In genomic region chr5:66959668-66960067, GRCh38 we compare ENCODE assay signal across 8 cellular contexts.
DNase-seq lines count a peak whose midpoint lies in the region; ATAC-seq and TF ChIP-seq lines count a peak whose summit lies in the region.

No MANE protein-coding gene starts in this region.

- no peak overlapping the region for H3K9ac ChIP-seq in endodermal cell (ENCODE audit: extremely low read depth, low read length, poor library complexity, severe bottlenecking)

- no peak for ATAC-seq in stimulated activated memory B cell treated with anti-CD40 and anti-IgM and Interleukin-4, amounts not matched to agents 10 μg/mL and 1 μg/mL and 100 μg/mL, for 72 hours

- POLR2A ChIA-PET in AG04449 (lab: Yijun Ruan, JAX) = interaction anchor here (1.1 kb wide), 1 partner anchor 45 kb away, joined by 3 read pairs; no protein-coding TSS in a partner anchor

- peak overlapping the region; percentile 64 for H3K27ac ChIP-seq in endodermal cell (ENCODE audit: low read depth, low read length)
- no peak overlapping the region for H3K27ac ChIP-seq in muscle layer of duodenum (ENCODE audit: low read length)

- DNase-seq in AG04449 (ENCODE audit: low read depth, low spot score) = no peak
- peak; percentile 59 for DNase-seq in NCI-H2029 treated with DMSO at 0.1 percent for 48 hours (lab: John Stamatoyannopoulos, UW)
- no peak for DNase-seq in endodermal cell
- DNase-seq in NCI-H2081 treated with DMSO at 0.1 percent for 48 hours (lab: John Stamatoyannopoulos, UW) = no peak
- no peak for DNase-seq in NCI-H524 (lab: John Stamatoyannopoulos, UW)
- no peak for DNase-seq in inferior parietal cortex (ENCODE audit: extremely low spot score)

- H3K27me3 ChIP-seq in endodermal cell (ENCODE audit: control insufficient read depth, insufficient read depth, low read length, poor library complexity, severe bottlenecking) (no peaks in the 10 kb centered on the region), muscle layer of duodenum (ENCODE audit: low read depth, low read length) (no peaks in the 10 kb centered on the region)

- H3K9me3 Mint-ChIP-seq in endodermal cell = no peaks in the 10 kb centered on the region
- H3K9me3 Mint-ChIP-seq in stimulated activated memory B cell treated with anti-CD40 and anti-IgM and Interleukin-4, amounts not matched to agents 10 μg/mL and 1 μg/mL and 100 μg/mL, for 72 hours = no peaks in the 10 kb centered on the region

- H3K27me3 Mint-ChIP-seq in endodermal cell (ENCODE audit: insufficient read depth) = peaks cover 7% of the 10 kb centered on the region
- H3K27me3 Mint-ChIP-seq in stimulated activated memory B cell treated with anti-CD40 and anti-IgM and Interleukin-4, amounts not matched to agents 10 μg/mL and 1 μg/mL and 100 μg/mL, for 72 hours = no peaks in the 10 kb centered on the region

- no peak overlapping the region for H3K27ac Mint-ChIP-seq in endodermal cell
- no peak overlapping the region for H3K27ac Mint-ChIP-seq in stimulated activated memory B cell treated with anti-CD40 and anti-IgM and Interleukin-4, amounts not matched to agents 10 μg/mL and 1 μg/mL and 100 μg/mL, for 72 hours

- H3K4me1 ChIP-seq in endodermal cell (ENCODE audit: control insufficient read depth, insufficient read depth, low read length) (peaks cover 10% of the 10 kb centered on the region), muscle layer of duodenum (ENCODE audit: control insufficient read depth in 1 of 2, insufficient read depth in 2 of 2, low read length in 2 of 2) (peaks cover 3 to 13% of the 10 kb centered on the region in 2 donors)

- H3K9me3 ChIP-seq in endodermal cell (ENCODE audit: control insufficient read depth, low read length) = no peaks in the 10 kb centered on the region
- H3K9me3 ChIP-seq in muscle layer of duodenum (ENCODE audit: control insufficient read depth in 1 of 2, low read length in 2 of 2) = no peaks in the 10 kb centered on the region

- H3K4me3 ChIP-seq in AG04449 (ENCODE audit: low read depth, low read length) (peak overlapping the region; percentile 66), endodermal cell (ENCODE audit: low read length) (peak overlapping the region; percentile 29), muscle layer of duodenum (ENCODE audit: low read depth in 1 of 2, low read length in 2 of 2) (peak overlapping the region; percentile 60 to 68)

- H3K4me3 Mint-ChIP-seq in endodermal cell = peak overlapping the region; percentile 38
- H3K4me3 Mint-ChIP-seq in stimulated activated memory B cell treated with anti-CD40 and anti-IgM and Interleukin-4, amounts not matched to agents 10 μg/mL and 1 μg/mL and 100 μg/mL, for 72 hours = no peak overlapping the region

- 45% methylated on average over 2 of the region's 2 CpGs; no CpG with 5 or more reads in 1 of the 2 experiments for WGBS in endodermal cell (ENCODE audit: insufficient coverage in 1 of 2, insufficient read length in 1 of 2), 2 experiments

- no peaks in the 10 kb centered on the region for H3K36me3 ChIP-seq in endodermal cell (ENCODE audit: control insufficient read depth, insufficient read depth, low read length)
- H3K36me3 ChIP-seq in muscle layer of duodenum (ENCODE audit: control insufficient read depth in 1 of 2, insufficient read depth in 2 of 2, low read length in 2 of 2) = no peaks in the 10 kb centered on the region

- TF ChIP-seq CTCF in AG04449 (IDR thresholded peaks at IDR 0.05; ENCODE audit: insufficient read depth, low read length, missing control alignments) (no peak), endodermal cell (conservative IDR thresholded peaks at IDR 0.05) (no peak)

- H3K36me3 Mint-ChIP-seq in endodermal cell (ENCODE audit: low read depth) = no peaks in the 10 kb centered on the region
- H3K36me3 Mint-ChIP-seq in stimulated activated memory B cell treated with anti-CD40 and anti-IgM and Interleukin-4, amounts not matched to agents 10 μg/mL and 1 μg/mL and 100 μg/mL, for 72 hours = no peaks in the 10 kb centered on the region

- CTCF ChIA-PET in AG04449 (lab: Yijun Ruan, JAX) = interaction anchor here (0.8 to 3.9 kb wide), 4 partner anchors 28 to 198 kb away, joined by 3 to 18 read pairs (median 4); no protein-coding TSS in a partner anchor

- H3K4me1 Mint-ChIP-seq in endodermal cell = peaks cover 42% of the 10 kb centered on the region
- no peaks in the 10 kb centered on the region for H3K4me1 Mint-ChIP-seq in stimulated activated memory B cell treated with anti-CD40 and anti-IgM and Interleukin-4, amounts not matched to agents 10 μg/mL and 1 μg/mL and 100 μg/mL, for 72 hours
